ENCODE assay signal across 21 cellular contexts in the genomic region with DNA sequence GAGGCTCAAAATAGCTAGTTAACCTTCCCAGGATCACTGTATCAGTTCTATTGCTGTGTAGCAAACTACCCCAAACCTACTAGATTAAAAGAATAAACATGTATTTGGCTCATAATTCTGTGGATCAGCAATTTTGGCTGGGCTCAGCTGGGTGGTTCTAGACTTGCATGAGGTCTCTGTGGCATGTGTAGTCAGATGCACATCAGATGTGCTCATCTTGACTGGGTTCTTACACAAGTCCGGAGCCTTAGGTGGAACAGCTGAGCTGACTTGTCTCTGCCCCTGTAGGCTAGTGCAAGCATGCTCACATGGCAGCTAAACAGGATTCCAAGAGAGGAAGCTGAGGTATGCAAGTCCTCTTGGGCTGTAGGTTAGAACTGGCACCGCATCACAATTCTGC.
A peak's percentile ranks its signal among the peaks of the same experiment; 100 is the strongest.
DNase-seq lines count a peak whose midpoint lies in the region; ATAC-seq and TF ChIP-seq lines count a peak whose summit lies in the region.
"Had no signal": no experiment of that assay in that cellular context is flagged by ENCODE, and none has a peak within 500 bp of the region (broad histone marks: within the 10 kb centered on the region; RNA-seq: fewer than 3 reads in every experiment).

No MANE protein-coding gene starts in this region.

- H3K27me3 ChIP-seq in breast epithelium: no peaks in the 10 kb centered on the region

- CTCF ChIA-PET in MCF 10A (lab: Yijun Ruan, JAX): interaction anchor here (1.0 to 1.1 kb wide), 2 partner anchors 20 to 298 kb away, joined by 3 read pairs; no protein-coding TSS in a partner anchor
- CTCF ChIA-PET in RWPE1 (lab: Yijun Ruan, JAX): no interaction called here
- CTCF ChIA-PET in activated CD8-positive, alpha-beta T cell treated with anti-CD3 and anti-CD28 coated beads for 36 hours (lab: Charles Lee): interaction anchor here (1.0 to 1.3 kb wide), 2 partner anchors 14 to 28 kb away, joined by 3 read pairs; no protein-coding TSS in a partner anchor

- H3K27ac Mint-ChIP-seq in MCF 10A (ENCODE audit: low read depth, unreplicated experiment): no peak overlapping the region
- H3K27ac Mint-ChIP-seq in activated CD8-positive, alpha-beta T cell treated with anti-CD3 and anti-CD28 coated beads for 36 hours: no peak overlapping the region
- H3K27ac Mint-ChIP-seq: CD8-positive, alpha-beta memory T cell; IgD-negative memory B cell had no signal

- no peak for TF ChIP-seq CTCF in MCF 10A (IDR thresholded peaks at IDR 0.05; ENCODE audit: unreplicated experiment)
- TF ChIP-seq CTCF in breast epithelium (IDR thresholded peaks at IDR 0.05): no peak
- TF ChIP-seq CTCF in RWPE1 (conservative IDR thresholded peaks at IDR 0.05; ENCODE audit: low read depth): no peak
- no peak for TF ChIP-seq CTCF in epithelial cell of esophagus (IDR thresholded peaks at IDR 0.05; ENCODE audit: insufficient read depth, low read depth, low read length, missing control alignments)
- no peak for TF ChIP-seq CTCF in activated CD8-positive, alpha-beta T cell treated with anti-CD3 and anti-CD28 coated beads for 36 hours (IDR thresholded peaks at IDR 0.05)

- intact Hi-C loops in MCF 10A (cut with micrococcal nuclease): no loop called here
- intact Hi-C loops in breast epithelium (cut with DNase I; ENCODE audit: low total_unique reads): no loop called here
- intact Hi-C loops in activated CD8-positive, alpha-beta T cell treated with anti-CD3 and anti-CD28 coated beads for 36 hours (cut with micrococcal nuclease): no loop called here

- H3K9me3 ChIP-seq in breast epithelium: peaks cover 5 to 6% of the 10 kb centered on the region in 2 donors
- H3K9me3 ChIP-seq: HAP-1 had no signal

- TF ChIP-seq POLR2A in breast epithelium (IDR thresholded peaks at IDR 0.05): no peak

- POLR2A ChIA-PET in MCF 10A (lab: Yijun Ruan, JAX): no interaction called here
- POLR2A ChIA-PET in RWPE1 (lab: Yijun Ruan, JAX; ENCODE audit: low non-redundant PET): interaction anchor here (0.5 kb wide), 1 partner anchor 49 kb away, joined by 3 read pairs; no protein-coding TSS in a partner anchor
- POLR2A ChIA-PET in activated CD8-positive, alpha-beta T cell treated with anti-CD3 and anti-CD28 coated beads for 36 hours (lab: Charles Lee): no interaction called here

- H3K4me1 ChIP-seq in breast epithelium: no peaks in the 10 kb centered on the region
- H3K4me1 ChIP-seq: HAP-1 had no signal

- DNase-seq in MCF 10A (ENCODE audit: unreplicated experiment): peak; percentile 60
- DNase-seq in breast epithelium (ENCODE audit: low spot score in 2 of 2): no peak
- DNase-seq in RWPE1 (ENCODE audit: low spot score): peak; percentile 32
- peak; percentile 97 for DNase-seq in epithelial cell of esophagus (ENCODE audit: low read depth)
- no peak for DNase-seq in activated CD8-positive, alpha-beta T cell treated with anti-CD3 and anti-CD28 coated beads for 36 hours
- DNase-seq: 8988T; Calu3; CD8-positive, alpha-beta memory T cell; GDM1; NCI-H1694; NCI-H2081; NCI-H2171 treated with DMSO at 0.1 percent for 48 hours; NCI-H524 treated with DMSO at 0.1 percent for 48 hours; NCI-H82; Right ventricle myocardium superior had no signal

- H3K27me3 Mint-ChIP-seq in MCF 10A (ENCODE audit: insufficient read depth, unreplicated experiment): no peaks in the 10 kb centered on the region
- H3K27me3 Mint-ChIP-seq in activated CD8-positive, alpha-beta T cell treated with anti-CD3 and anti-CD28 coated beads for 36 hours: peaks cover 35% of the 10 kb centered on the region

- ATAC-seq in GM19452 (IDR thresholded peaks at IDR 0.05; ENCODE audit: unreplicated experiment): no peak
- ATAC-seq in GM21619 (IDR thresholded peaks at IDR 0.05; ENCODE audit: unreplicated experiment): no peak
- no peak for ATAC-seq in activated CD8-positive, alpha-beta T cell treated with anti-CD3 and anti-CD28 coated beads for 36 hours
- ATAC-seq: Panc1 had no signal

- H3K36me3 ChIP-seq in breast epithelium: no peaks in the 10 kb centered on the region
- H3K36me3 ChIP-seq: HAP-1 had no signal

- H3K4me1 Mint-ChIP-seq in MCF 10A (ENCODE audit: insufficient read depth, unreplicated experiment): peaks cover 30% of the 10 kb centered on the region
- no peaks in the 10 kb centered on the region for H3K4me1 Mint-ChIP-seq in activated CD8-positive, alpha-beta T cell treated with anti-CD3 and anti-CD28 coated beads for 36 hours (ENCODE audit: low read depth)
- H3K4me1 Mint-ChIP-seq: CD8-positive, alpha-beta memory T cell; IgD-negative memory B cell had no signal

- H3K4me3 ChIP-seq in breast epithelium (no peak overlapping the region), epithelial cell of esophagus (ENCODE audit: low read length) (no peak overlapping the region)
- H3K4me3 ChIP-seq: HAP-1 had no signal

- BruUV-seq in MCF 10A (replicated peaks; lab: Mats Ljungman, UMichigan): no TSS peak

- no peaks in the 10 kb centered on the region for H3K36me3 Mint-ChIP-seq in MCF 10A (ENCODE audit: insufficient read depth, unreplicated experiment)
- no peaks in the 10 kb centered on the region for H3K36me3 Mint-ChIP-seq in activated CD8-positive, alpha-beta T cell treated with anti-CD3 and anti-CD28 coated beads for 36 hours (ENCODE audit: low read depth)
- H3K36me3 Mint-ChIP-seq: CD8-positive, alpha-beta memory T cell had no signal

- H3K27ac ChIP-seq in breast epithelium (no peak overlapping the region), RWPE1 (no peak overlapping the region; the same call in 1 of the 2 replicates)
- H3K27ac ChIP-seq: C4-2B had no signal

- H3K9me3 Mint-ChIP-seq in MCF 10A (ENCODE audit: unreplicated experiment): no peaks in the 10 kb centered on the region
- H3K9me3 Mint-ChIP-seq in activated CD8-positive, alpha-beta T cell treated with anti-CD3 and anti-CD28 coated beads for 36 hours: no peaks in the 10 kb centered on the region

- no peak overlapping the region for H3K4me3 Mint-ChIP-seq in MCF 10A (ENCODE audit: unreplicated experiment)
- no peak overlapping the region for H3K4me3 Mint-ChIP-seq in activated CD8-positive, alpha-beta T cell treated with anti-CD3 and anti-CD28 coated beads for 36 hours
- H3K4me3 Mint-ChIP-seq: CD8-positive, alpha-beta memory T cell; IgD-negative memory B cell had no signal

Comparison
In these comparisons a context has a peak if more than half of its experiments do, and no peak if none do; other contexts are left out.
1. DNase-seq: peak in MCF 10A (single experiment), RWPE1 (single experiment) and epithelial cell of esophagus (single experiment); none in breast epithelium (0 of 2) and activated CD8-positive, alpha-beta T cell treated with anti-CD3 and anti-CD28 coated beads for 36 hours (single experiment).